ENCODE assay signal across 8 cellular contexts in the genomic region with DNA sequence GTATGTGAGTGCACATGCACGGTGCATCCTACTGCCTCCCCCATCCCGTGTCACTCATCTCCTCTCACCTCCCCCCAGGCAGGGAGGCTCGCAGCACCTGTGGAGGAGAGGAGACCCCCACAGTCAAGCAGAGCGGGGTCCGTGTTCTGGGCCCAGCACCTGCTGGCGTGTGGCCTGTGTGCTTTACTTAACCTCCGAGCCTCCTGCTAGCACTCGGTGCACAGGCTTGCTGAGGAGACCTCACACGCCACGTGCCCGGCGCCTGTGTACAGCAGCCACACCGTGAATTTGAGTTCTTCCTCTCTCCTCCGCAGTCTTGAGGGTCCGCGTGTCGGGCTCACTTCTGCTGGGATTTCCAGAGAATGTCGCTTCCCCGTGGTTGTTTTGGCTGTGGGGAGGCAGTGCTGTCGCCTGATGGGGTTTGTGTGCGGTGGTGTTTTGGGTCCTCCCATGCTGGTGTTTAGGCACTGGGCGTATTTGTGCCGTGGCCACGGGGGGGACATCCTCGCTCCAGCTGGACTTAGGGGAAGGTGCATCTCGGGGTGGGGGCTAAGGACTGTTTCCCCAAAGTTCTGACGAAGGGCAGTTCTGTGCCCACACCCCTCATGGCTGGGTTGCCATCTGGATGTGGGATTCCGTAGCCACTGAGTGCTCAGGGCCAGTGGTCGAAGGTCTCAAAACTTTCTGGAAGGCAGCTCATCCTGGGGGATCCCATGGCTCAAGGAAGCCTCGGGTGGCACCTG. TPM values are rescaled to one million over a fixed set of nuclear protein-coding genes. Genes with fewer than 3 reads are reported as not detected.
DNase-seq lines count a peak whose midpoint lies in the region; ATAC-seq and TF ChIP-seq lines count a peak whose summit lies in the region.

No MANE protein-coding gene starts in this region.

- no peak for DNase-seq in activated naive CD4-positive, alpha-beta T cell treated with anti-CD3 and anti-CD28 coated beads, Interleukin-2, amount 50 U/mL, for 72 hours (ENCODE audit: low spot score in 2 of 2)
- DNase-seq in spleen (peak; percentile 78), T1000 (lab: John Stamatoyannopoulos, UW) (no peak), NCI-H1436 (lab: John Stamatoyannopoulos, UW) (no peak), NCI-H2196 (lab: John Stamatoyannopoulos, UW; ENCODE audit: unreplicated experiment) (no peak)

- H3K36me3 ChIP-seq in iPS-18a (ENCODE audit: control insufficient read depth, low read depth, low read length) (no peaks in the 10 kb centered on the region), spleen (no peaks in the 10 kb centered on the region)

- H3K36me3 Mint-ChIP-seq in activated naive CD4-positive, alpha-beta T cell treated with anti-CD3 and anti-CD28 coated beads, Interleukin-2, amount 50 U/mL, for 72 hours = no peaks in the 10 kb centered on the region

- H3K9me3 ChIP-seq in iPS-18a (ENCODE audit: control insufficient read depth, low read depth, low read length) = no peaks in the 10 kb centered on the region
- H3K9me3 ChIP-seq in spleen = peaks cover 0 to 23% (median 4%) of the 10 kb centered on the region in 8 donors

- intact Hi-C loops in spleen (cut with DNase I; ENCODE audit: low total_unique reads) = no loop called here

- H3K27ac ChIP-seq in iPS-18a (ENCODE audit: low read length) (no peak overlapping the region), spleen (peak overlapping the region in 6 of 8 donors; percentile 44 to 80 (median 70))

- ATAC-seq in HG03460 (IDR thresholded peaks at IDR 0.05; ENCODE audit: unreplicated experiment) = peak; percentile 8
- no peak for ATAC-seq in activated naive CD4-positive, alpha-beta T cell treated with anti-CD3 and anti-CD28 coated beads, Interleukin-2, amount 50 U/mL, for 72 hours
- no peak for ATAC-seq in HG03354 (IDR thresholded peaks at IDR 0.05; ENCODE audit: poor library complexity, severe bottlenecking, unreplicated experiment)

- no peak overlapping the region for H3K9ac ChIP-seq in iPS-18a (ENCODE audit: low read length)

- H3K9me3 Mint-ChIP-seq in activated naive CD4-positive, alpha-beta T cell treated with anti-CD3 and anti-CD28 coated beads, Interleukin-2, amount 50 U/mL, for 72 hours = no peaks in the 10 kb centered on the region

- TF ChIP-seq POLR2A in spleen (IDR thresholded peaks at IDR 0.05) = no peak

- H3K4me3 ChIP-seq in iPS-18a (ENCODE audit: low read length) (peak overlapping the region; percentile 54), spleen (peak overlapping the region in 3 of 8 donors; percentile 47 to 74 (median 51))

- 78 to 82% (median 80%) methylated on average over 30 of the region's 30 CpGs for WGBS in spleen, 5 donors

- H3K4me1 ChIP-seq in iPS-18a (ENCODE audit: control insufficient read depth, low read depth, low read length) (peaks cover 5% of the 10 kb centered on the region), spleen (peaks cover 0 to 22% (median 7%) of the 10 kb centered on the region in 6 donors)

- H3K27ac Mint-ChIP-seq in activated naive CD4-positive, alpha-beta T cell treated with anti-CD3 and anti-CD28 coated beads, Interleukin-2, amount 50 U/mL, for 72 hours = peak overlapping the region; percentile 55 to 78

- H3K27me3 ChIP-seq in iPS-18a (ENCODE audit: control insufficient read depth, insufficient read depth, low read length) = no peaks in the 10 kb centered on the region
- peaks cover 0 to 8% (median 2%) of the 10 kb centered on the region in 7 donors for H3K27me3 ChIP-seq in spleen (replicated peaks in 1 of 7)

- TF ChIP-seq CTCF in spleen (IDR thresholded peaks at IDR 0.05 in 8 of 11, conservative IDR thresholded peaks at IDR 0.05 in 3 of 11) = no peak

RNA-seq across cellular contexts. Expression of gene TMEM255B, which starts 34.8 kb away (rescaled TPM):
- 1 to 10 TPM; 1.8 to 2.9 TPM for total RNA-seq in activated naive CD4-positive, alpha-beta T cell treated with anti-CD3 and anti-CD28 coated beads, Interleukin-2, amount 50 U/mL, for 72 hours
- 10 to 100 TPM in 6 of 7 donors, 1 to 10 TPM in 1; 5.7 to 26.9 (median 22.2) TPM for total RNA-seq in spleen
- polyA plus RNA-seq in spleen = 10 to 100 TPM in 2 of 3 donors, 1 to 10 TPM in 1; 6.0 to 13.0 (median 10.3) TPM

RNA-seq across cellular contexts. Expression of gene GRK1, which starts 57.2 kb away (rescaled TPM):
- under 1 TPM in 1 of 2 donors, not detected in 1; 0.23 TPM for total RNA-seq in activated naive CD4-positive, alpha-beta T cell treated with anti-CD3 and anti-CD28 coated beads, Interleukin-2, amount 50 U/mL, for 72 hours
- not detected for total RNA-seq in spleen
- not detected for polyA plus RNA-seq in spleen
